Comparison of ENCODE assay signal across 26 cellular contexts in the genomic region with DNA sequence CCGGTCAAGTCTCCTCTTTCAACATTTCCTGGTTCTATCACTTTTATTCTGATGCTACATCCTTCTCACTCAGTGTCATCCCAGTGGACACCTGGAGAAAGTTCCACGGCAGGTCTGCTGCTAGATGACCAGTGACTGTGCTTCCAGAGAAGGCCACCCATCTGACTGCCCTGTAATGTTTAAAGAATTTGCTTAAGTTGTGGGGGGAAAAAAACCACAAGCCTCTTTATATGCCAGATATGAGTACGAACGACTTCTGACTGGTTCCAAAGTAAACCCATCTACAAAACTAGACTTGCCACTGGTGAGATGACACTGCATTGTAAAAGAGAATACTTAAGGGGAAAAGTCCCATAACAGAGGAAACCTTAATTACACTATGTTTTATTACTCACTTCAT.
"Had no signal": no experiment of that assay in that cellular context is flagged by ENCODE, and none has a peak within 500 bp of the region (broad histone marks: within the 10 kb centered on the region; RNA-seq: fewer than 3 reads in every experiment).

No MANE protein-coding gene starts in this region.

- H3K4me1 ChIP-seq: left lung, right atrium auricular region, right lobe of liver, tibial nerve had no signal

- H3K27me3 Mint-ChIP-seq: memory B cell; natural killer cell treated with Interleukin-12 subunit alpha and Interleukin-12 subunit beta and Interleukin-15 and Interleukin-18, amount 100 ng/mL, for 72 hours; progenitor cell of endocrine pancreas; stimulated activated memory B cell treated with anti-CD40 and anti-IgM and Interleukin-4, amounts not matched to agents 10 μg/mL and 1 μg/mL and 100 μg/mL, for 72 hours; stimulated activated naive CD8-positive, alpha-beta T cell treated with anti-CD3 and anti-CD28 coated beads, Interleukin-15, amount 100 ng/mL, for 72 hours had no signal

- H3K9me3 ChIP-seq: left lung, mucosa of descending colon, ovary, right atrium auricular region, right lobe of liver, tibial nerve had no signal

- H3K9me3 Mint-ChIP-seq: memory B cell; stimulated activated memory B cell treated with anti-CD40 and anti-IgM and Interleukin-4, amounts not matched to agents 10 μg/mL and 1 μg/mL and 100 μg/mL, for 72 hours; type B pancreatic cell had no signal

- FAIRE-seq: keratinocyte had no signal

- H3K27ac ChIP-seq: left lung, ovary, right atrium auricular region, right lobe of liver, tibial nerve had no signal

- DNase-seq: hippocampal formation; kidney glomerular epithelial cell; left colon; left lung; midbrain; mucosa of descending colon; naive thymus-derived CD4-positive, alpha-beta T cell; ovary; right lobe of liver; stimulated activated CD4-positive, alpha-beta T cell treated with anti-CD3 and anti-CD28 coated beads, Interleukin-1b, Interleukin-23, amount 100 ng/mL, for 48 hours; stimulated activated CD4-positive, alpha-beta T cell treated with anti-CD3 and anti-CD28 coated beads, Interleukin-2, amount 100 ng/mL, for 48 hours; stimulated activated CD4-positive, alpha-beta T cell treated with anti-CD3 and anti-CD28 coated beads, Interleukin-4, amount 100 ng/mL, for 4 hours; stimulated activated CD8-positive, alpha-beta memory T cell treated with anti-CD3 and anti-CD28 coated beads, Interleukin-4, amount 100 ng/mL, for 48 hours; stimulated activated naive CD4-positive, alpha-beta T cell treated with Interleukin-2 at 50 U/mL for 16 hours; stimulated activated naive CD8-positive, alpha-beta T cell treated with anti-CD3 and anti-CD28 coated beads, Interleukin-15, amount 100 ng/mL, for 72 hours; substantia nigra had no signal

- H3K27ac Mint-ChIP-seq: memory B cell; naive thymus-derived CD4-positive, alpha-beta T cell; natural killer cell treated with Interleukin-12 subunit alpha and Interleukin-12 subunit beta and Interleukin-15 and Interleukin-18, amount 100 ng/mL, for 72 hours; progenitor cell of endocrine pancreas; stimulated activated memory B cell treated with anti-CD40 and anti-IgM and Interleukin-4, amounts not matched to agents 10 μg/mL and 1 μg/mL and 100 μg/mL, for 72 hours; stimulated activated naive CD8-positive, alpha-beta T cell treated with anti-CD3 and anti-CD28 coated beads, Interleukin-15, amount 100 ng/mL, for 72 hours had no signal

- H3K4me2 ChIP-seq: smooth muscle cell had no signal

- H3K4me3 Mint-ChIP-seq: memory B cell; naive thymus-derived CD4-positive, alpha-beta T cell; natural killer cell treated with Interleukin-12 subunit alpha and Interleukin-12 subunit beta and Interleukin-15 and Interleukin-18, amount 100 ng/mL, for 72 hours; stimulated activated memory B cell treated with anti-CD40 and anti-IgM and Interleukin-4, amounts not matched to agents 10 μg/mL and 1 μg/mL and 100 μg/mL, for 72 hours; stimulated activated naive CD8-positive, alpha-beta T cell treated with anti-CD3 and anti-CD28 coated beads, Interleukin-15, amount 100 ng/mL, for 72 hours; type B pancreatic cell had no signal

- ATAC-seq: left colon; left lung; mucosa of descending colon; naive thymus-derived CD4-positive, alpha-beta T cell; natural killer cell treated with Interleukin-12 subunit alpha and Interleukin-12 subunit beta and Interleukin-15 and Interleukin-18, amount 100 ng/mL, for 72 hours; right lobe of liver; stimulated activated memory B cell treated with anti-CD40 and anti-IgM and Interleukin-4, amounts not matched to agents 10 μg/mL and 1 μg/mL and 100 μg/mL, for 72 hours; stimulated activated naive CD8-positive, alpha-beta T cell treated with anti-CD3 and anti-CD28 coated beads, Interleukin-15, amount 100 ng/mL, for 72 hours had no signal

- H3K36me3 ChIP-seq: left lung, ovary, right atrium auricular region, right lobe of liver, tibial nerve had no signal

- H3K4me1 Mint-ChIP-seq: memory B cell; naive thymus-derived CD4-positive, alpha-beta T cell; stimulated activated memory B cell treated with anti-CD40 and anti-IgM and Interleukin-4, amounts not matched to agents 10 μg/mL and 1 μg/mL and 100 μg/mL, for 72 hours; stimulated activated naive CD8-positive, alpha-beta T cell treated with anti-CD3 and anti-CD28 coated beads, Interleukin-15, amount 100 ng/mL, for 72 hours had no signal

- H3K27me3 ChIP-seq: left lung, ovary, right atrium auricular region, right lobe of liver, tibial nerve had no signal

- H3K36me3 Mint-ChIP-seq: memory B cell; naive thymus-derived CD4-positive, alpha-beta T cell; natural killer cell treated with Interleukin-12 subunit alpha and Interleukin-12 subunit beta and Interleukin-15 and Interleukin-18, amount 100 ng/mL, for 72 hours; stimulated activated memory B cell treated with anti-CD40 and anti-IgM and Interleukin-4, amounts not matched to agents 10 μg/mL and 1 μg/mL and 100 μg/mL, for 72 hours; type B pancreatic cell had no signal

- H3K4me3 ChIP-seq: left lung, lung, mucosa of descending colon, ovary, right atrium auricular region, right lobe of liver, smooth muscle cell, tibial nerve had no signal
